In genomic region chr1:22815043-22815365, GRCh38 we compare ENCODE assay signal across 16 cellular contexts.
DNase-seq lines count a peak whose midpoint lies in the region; ATAC-seq and TF ChIP-seq lines count a peak whose summit lies in the region.
"Had no signal": no experiment of that assay in that cellular context is flagged by ENCODE, and none has a peak within 500 bp of the region (broad histone marks: within the 10 kb centered on the region; RNA-seq: fewer than 3 reads in every experiment).

No MANE protein-coding gene starts in this region.

- TF ChIP-seq EP300 in sigmoid colon (IDR thresholded peaks at IDR 0.05): no peak
- no peak for TF ChIP-seq EP300 in transverse colon (IDR thresholded peaks at IDR 0.05; ENCODE audit: low read depth)
- TF ChIP-seq EP300 in ovary (IDR thresholded peaks at IDR 0.05): no peak

- no peaks in the 10 kb centered on the region for H3K9me2 ChIP-seq in hepatocyte (replicated peaks; ENCODE audit: insufficient read depth)

- no peak overlapping the region for H3K4me2 ChIP-seq in hepatocyte
- H3K4me2 ChIP-seq: BLaER1 treated with 17β-estradiol and CSF1 and Interleukin-3, amounts not matched to agents 10 nM and 100 nM; KMS-11 had no signal

- H3K27me3 ChIP-seq in hepatocyte: no peaks in the 10 kb centered on the region
- no peaks in the 10 kb centered on the region for H3K27me3 ChIP-seq in sigmoid colon
- no peaks in the 10 kb centered on the region for H3K27me3 ChIP-seq in transverse colon
- no peaks in the 10 kb centered on the region for H3K27me3 ChIP-seq in ovary
- H3K27me3 ChIP-seq: BLaER1 treated with 17β-estradiol and CSF1 and Interleukin-3, amounts not matched to agents 10 nM and 100 nM; SJCRH30 had no signal

- H3K27ac Mint-ChIP-seq in activated CD8-positive, alpha-beta memory T cell treated with anti-CD3 and anti-CD28 coated beads, Interleukin-2, amount 10 ng/mL, durations not matched to agents 7 days and 5 days: no peak overlapping the region
- H3K27ac Mint-ChIP-seq: CD8-positive, alpha-beta T cell; HFFc6 had no signal

- H3K4me1 ChIP-seq in hepatocyte (ENCODE audit: insufficient read depth) (no peaks in the 10 kb centered on the region), sigmoid colon (peaks cover 0 to 30% (median 25%) of the 10 kb centered on the region in 4 donors), transverse colon (peaks cover 0 to 11% (median 2%) of the 10 kb centered on the region in 4 donors), ovary (ENCODE audit: insufficient read depth) (peaks cover 14% of the 10 kb centered on the region)
- H3K4me1 ChIP-seq: SJCRH30 had no signal

- no peaks in the 10 kb centered on the region for H3K9me3 Mint-ChIP-seq in activated CD8-positive, alpha-beta memory T cell treated with anti-CD3 and anti-CD28 coated beads, Interleukin-2, amount 10 ng/mL, durations not matched to agents 7 days and 5 days (ENCODE audit: low read depth)
- H3K9me3 Mint-ChIP-seq: CD8-positive, alpha-beta T cell; HFFc6 had no signal

- no peaks in the 10 kb centered on the region for H3K27me3 Mint-ChIP-seq in activated CD8-positive, alpha-beta memory T cell treated with anti-CD3 and anti-CD28 coated beads, Interleukin-2, amount 10 ng/mL, durations not matched to agents 7 days and 5 days

- intact Hi-C loops in sigmoid colon (cut with DNase I): no loop called here
- intact Hi-C loops in transverse colon (cut with DNase I; ENCODE audit: low total_unique reads): no loop called here
- intact Hi-C loops in ovary (cut with DNase I): no loop called here

- in situ Hi-C loops in transverse colon (cut with MboI; ENCODE audit: low pct_ligation_motif_present in 1 of 4, low pct_unique_long_range_greater_than_20kb in 1 of 4, low sequenced_read_pairs in 3 of 4): no loop called here

- peak overlapping the region; percentile 79 for H3K27ac ChIP-seq in angular gyrus (ENCODE audit: low read depth, low read length)
- H3K27ac ChIP-seq in hepatocyte: peak overlapping the region; percentile 65
- H3K27ac ChIP-seq in sigmoid colon: peak overlapping the region in 3 of 4 donors; percentile 81 to 82 (median 82)
- peak overlapping the region; percentile 20 to 73 (median 26) for H3K27ac ChIP-seq in transverse colon
- H3K27ac ChIP-seq in ovary: peak overlapping the region in 1 of 2 donors; percentile 51
- H3K27ac ChIP-seq: BLaER1 treated with 17β-estradiol and CSF1 and Interleukin-3, amounts not matched to agents 10 nM and 100 nM; KMS-11; SJCRH30 had no signal

- H3K79me2 ChIP-seq in hepatocyte: no peaks in the 10 kb centered on the region

- no peak for DNase-seq in hepatocyte (ENCODE audit: low spot score)
- DNase-seq in sigmoid colon: no peak
- DNase-seq in transverse colon: no peak
- no peak for DNase-seq in ovary
- DNase-seq in NCI-H446 (lab: John Stamatoyannopoulos, UW): no peak
- DNase-seq in activated CD8-positive, alpha-beta memory T cell treated with anti-CD3 and anti-CD28 coated beads, Interleukin-2, amount 10 ng/mL, durations not matched to agents 7 days and 5 days: no peak
- DNase-seq: Calu3; CD8-positive, alpha-beta T cell; HFFc6; NCI-H187 treated with DMSO at 0.1 percent for 48 hours; NCI-H226; NCI-H524 treated with DMSO at 0.1 percent for 48 hours; SJCRH30 had no signal

- TF ChIP-seq POLR2A in sigmoid colon (IDR thresholded peaks at IDR 0.05) (no peak), transverse colon (IDR thresholded peaks at IDR 0.05) (no peak), ovary (IDR thresholded peaks at IDR 0.05) (no peak)

- no peak overlapping the region for H2AFZ ChIP-seq in hepatocyte

- TF ChIP-seq CTCF in hepatocyte (IDR thresholded peaks at IDR 0.05; ENCODE audit: poor library complexity): no peak
- TF ChIP-seq CTCF in sigmoid colon (IDR thresholded peaks at IDR 0.05): no peak
- no peak for TF ChIP-seq CTCF in transverse colon (IDR thresholded peaks at IDR 0.05)
- no peak for TF ChIP-seq CTCF in ovary (IDR thresholded peaks at IDR 0.05)

- H3K36me3 ChIP-seq in hepatocyte (replicated peaks; ENCODE audit: insufficient read depth, low read depth) (no peaks in the 10 kb centered on the region), sigmoid colon (no peaks in the 10 kb centered on the region), transverse colon (no peaks in the 10 kb centered on the region), ovary (no peaks in the 10 kb centered on the region)
- H3K36me3 ChIP-seq: BLaER1 treated with 17β-estradiol and CSF1 and Interleukin-3, amounts not matched to agents 10 nM and 100 nM had no signal

- H3K9me3 ChIP-seq in hepatocyte (ENCODE audit: low read depth) (no peaks in the 10 kb centered on the region), sigmoid colon (no peaks in the 10 kb centered on the region), transverse colon (no peaks in the 10 kb centered on the region), ovary (no peaks in the 10 kb centered on the region)
- H3K9me3 ChIP-seq: BLaER1 treated with 17β-estradiol and CSF1 and Interleukin-3, amounts not matched to agents 10 nM and 100 nM; SJCRH30 had no signal

- no peak overlapping the region for H3K4me3 Mint-ChIP-seq in activated CD8-positive, alpha-beta memory T cell treated with anti-CD3 and anti-CD28 coated beads, Interleukin-2, amount 10 ng/mL, durations not matched to agents 7 days and 5 days
- H3K4me3 Mint-ChIP-seq: CD8-positive, alpha-beta T cell; HFFc6 had no signal

- H3K4me3 ChIP-seq in hepatocyte (no peak overlapping the region), sigmoid colon (no peak overlapping the region), transverse colon (no peak overlapping the region), ovary (no peak overlapping the region)
- H3K4me3 ChIP-seq: BLaER1 treated with 17β-estradiol and CSF1 and Interleukin-3, amounts not matched to agents 10 nM and 100 nM; SJCRH30 had no signal

- no peaks in the 10 kb centered on the region for H3K4me1 Mint-ChIP-seq in activated CD8-positive, alpha-beta memory T cell treated with anti-CD3 and anti-CD28 coated beads, Interleukin-2, amount 10 ng/mL, durations not matched to agents 7 days and 5 days

- ATAC-seq in activated CD8-positive, alpha-beta memory T cell treated with anti-CD3 and anti-CD28 coated beads, Interleukin-2, amount 10 ng/mL, durations not matched to agents 7 days and 5 days: no peak
- ATAC-seq: CD8-positive, alpha-beta T cell had no signal

- CTCF ChIA-PET in activated CD8-positive, alpha-beta memory T cell treated with anti-CD3 and anti-CD28 coated beads, Interleukin-2, amount 10 ng/mL, durations not matched to agents 7 days and 5 days (lab: Charles Lee): no interaction called here

- H4K20me1 ChIP-seq in hepatocyte (ENCODE audit: insufficient read depth, poor library complexity, severe bottlenecking): no peaks in the 10 kb centered on the region

- H3K36me3 Mint-ChIP-seq in activated CD8-positive, alpha-beta memory T cell treated with anti-CD3 and anti-CD28 coated beads, Interleukin-2, amount 10 ng/mL, durations not matched to agents 7 days and 5 days: no peaks in the 10 kb centered on the region
- H3K36me3 Mint-ChIP-seq: CD8-positive, alpha-beta T cell had no signal

- WGBS in hepatocyte (ENCODE audit: low lambda C conversion rate, missing lambda C conversion rate): 93% methylated on average over 5 of the region's 5 CpGs
- 88 to 89% methylated on average over 5 of the region's 5 CpGs for WGBS in sigmoid colon, 2 donors
- 89% methylated on average over 5 of the region's 5 CpGs; no CpG with 5 or more reads in 1 of the 2 donors for WGBS in transverse colon (ENCODE audit: low coverage in 1 of 2), 2 donors
- 75 to 85% (median 85%) methylated on average over 5 of the region's 5 CpGs for WGBS in ovary, 3 donors
